Comparison of ENCODE assay signal across 14 cellular contexts in the genomic region with DNA sequence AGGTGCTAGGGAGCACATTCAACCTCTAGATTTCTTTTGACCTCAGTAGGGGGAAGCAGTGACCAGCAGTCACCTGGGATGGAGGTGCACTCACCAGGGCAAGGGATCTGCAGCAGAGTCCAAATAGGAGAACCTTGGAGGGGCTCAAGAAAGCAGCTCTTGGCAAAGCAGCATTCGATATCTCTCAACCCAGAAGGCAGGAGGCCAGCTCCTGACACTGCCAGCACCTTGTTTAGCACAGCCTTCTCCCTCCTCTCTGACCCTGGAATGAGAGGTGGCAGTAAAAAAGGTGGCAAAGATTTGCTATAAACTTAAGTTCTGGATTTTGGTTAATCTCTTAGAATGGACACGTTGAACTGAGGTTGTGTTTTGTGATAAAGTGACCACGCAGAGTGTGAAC.
DNase-seq lines count a peak whose midpoint lies in the region; ATAC-seq, FAIRE-seq and TF ChIP-seq lines count a peak whose summit lies in the region.
"Had no signal": no experiment of that assay in that cellular context is flagged by ENCODE, and none has a peak within 500 bp of the region (broad histone marks: within the 10 kb centered on the region; RNA-seq: fewer than 3 reads in every experiment).

No MANE protein-coding gene starts in this region.

- H4K20me1 ChIP-seq in HepG2 (ENCODE audit: insufficient read depth, low read length), result no peaks in the 10 kb centered on the region

- H3K36me3 Mint-ChIP-seq in CD14-positive monocyte, result no peaks in the 10 kb centered on the region
- H3K36me3 Mint-ChIP-seq: CD4-positive, alpha-beta memory T cell had no signal

- BruUV-seq in HepG2 (replicated peaks; lab: Mats Ljungman, UMichigan), result no TSS peak

- DNase-seq in HepG2 (ENCODE audit: low spot score) (no peak), right lobe of liver (no peak), left ventricle myocardium inferior (peak; percentile 32), psoas muscle (no peak), CD14-positive monocyte (ENCODE audit: low spot score) (no peak)
- DNase-seq in activated CD4-positive, CD25-positive, alpha-beta regulatory T cell treated with anti-CD3 and anti-CD28 coated beads, Interleukin-2, amount 50 U/mL, for 72 hours, result no peak
- DNase-seq: C1 segment of cervical spinal cord; CD4-positive, alpha-beta memory T cell; DMS153; DMS79; GDM1; GOT3; H9 had no signal

- TF ChIP-seq EP300 in HepG2 (IDR thresholded peaks at IDR 0.05; ENCODE audit: low read depth in 2 of 2, low read length in 2 of 2), result no peak
- TF ChIP-seq EP300 in HepG2 (CRISPR knock-in tag; IDR thresholded peaks at IDR 0.05; ENCODE audit: borderline replicate concordance), result no peak

- no peak for FAIRE-seq in HepG2 (lab: Jason Lieb, UNC)

- H3K4me3 ChIP-seq in HepG2 (replicated peaks in 1 of 3; ENCODE audit: insufficient read depth in 1 of 3, low read depth in 2 of 3, low read length in 3 of 3), result no peak overlapping the region
- no peak overlapping the region for H3K4me3 ChIP-seq in right lobe of liver
- H3K4me3 ChIP-seq in left ventricle myocardium inferior, result no peak overlapping the region
- no peak overlapping the region for H3K4me3 ChIP-seq in psoas muscle

- H3K36me3 ChIP-seq in HepG2 (replicated peaks in 1 of 2; ENCODE audit: control insufficient read depth in 1 of 2, insufficient read depth in 2 of 2, low read length in 2 of 2) (no peaks in the 10 kb centered on the region), right lobe of liver (no peaks in the 10 kb centered on the region), left ventricle myocardium inferior (no peaks in the 10 kb centered on the region), psoas muscle (ENCODE audit: insufficient read depth in 1 of 2, low read depth in 1 of 2) (no peaks in the 10 kb centered on the region)

- TF ChIP-seq CTCF in HepG2 (CRISPR knock-in tag; IDR thresholded peaks at IDR 0.05) (0 out of 2 replicates have a peak, but pooled peaks have one; percentile 16), right lobe of liver (IDR thresholded peaks at IDR 0.05) (no peak), left ventricle myocardium inferior (IDR thresholded peaks at IDR 0.05; ENCODE audit: borderline replicate concordance) (no peak), psoas muscle (IDR thresholded peaks at IDR 0.05) (no peak), CD14-positive monocyte (IDR thresholded peaks at IDR 0.05) (no peak)

- H3K4me1 Mint-ChIP-seq in CD14-positive monocyte, result peaks cover 80% of the 10 kb centered on the region
- H3K4me1 Mint-ChIP-seq: B cell had no signal

- intact Hi-C loops in HepG2 (cut with micrococcal nuclease; ENCODE audit: unreplicated experiment) (no loop called here), right lobe of liver (cut with DNase I) (no loop called here), left ventricle myocardium inferior (cut with micrococcal nuclease) (no loop called here), psoas muscle (cut with DNase I) (loop anchor here in 1 of 2 donors (5.0 to 10.0 kb wide), 2 partner anchors 86 to 689 kb away; partner anchors contain the start of gene SLTM), CD14-positive monocyte (cut with micrococcal nuclease) (loop anchor here in 1 of 2 donors (10.0 kb wide), 2 partner anchors 279 to 529 kb away; partner anchors contain the start of gene MINDY2)

- H3K9me3 Mint-ChIP-seq in CD14-positive monocyte, result peaks cover 0 to 3% (median 0%) of the 10 kb centered on the region in 7 donors
- H3K9me3 Mint-ChIP-seq: CD4-positive, alpha-beta memory T cell; H9 had no signal

- H3K27ac Mint-ChIP-seq in CD14-positive monocyte, result peak overlapping the region in 1 of 7 donors; percentile 14
- H3K27ac Mint-ChIP-seq: B cell; CD4-positive, alpha-beta memory T cell had no signal

- WGBS in HepG2 (ENCODE audit: low lambda C conversion rate), result 43% methylated on average over 3 of the region's 3 CpGs
- 76% methylated on average over 3 of the region's 3 CpGs for WGBS in right lobe of liver (ENCODE audit: insufficient coverage, low coverage, low lambda C conversion rate, missing lambda C conversion rate)
- 60 to 75% (median 66%) methylated on average over 3 of the region's 3 CpGs for WGBS in psoas muscle, 3 donors

- no peak overlapping the region for H3K9ac ChIP-seq in HepG2 (ENCODE audit: insufficient read depth, low read depth, low read length)

- no peak for TF ChIP-seq RAD21 in HepG2 (CRISPR knock-in tag; IDR thresholded peaks at IDR 0.05)

- no peak overlapping the region for H3K27ac ChIP-seq in HepG2 (ENCODE audit: extremely low read length, insufficient read depth, low read length)
- H3K27ac ChIP-seq in right lobe of liver, result no peak overlapping the region
- peak overlapping the region; percentile 95 for H3K27ac ChIP-seq in left ventricle myocardium inferior (replicated peaks)
- peak overlapping the region; percentile 81 for H3K27ac ChIP-seq in psoas muscle

- TF ChIP-seq POLR2A in HepG2 (IDR thresholded peaks at IDR 0.05; ENCODE audit: insufficient read depth in 1 of 2, low read depth in 2 of 2, low read length in 2 of 2) (no peak), right lobe of liver (IDR thresholded peaks at IDR 0.05) (no peak)

- in situ Hi-C loops in HepG2 (cut with HindIII; ENCODE audit: extremely low pct_ligation_motif_present, low pct_unique_long_range_greater_than_20kb), result loop anchor here (25.0 kb wide), 1 partner anchor 1241 kb away; no protein-coding TSS in a partner anchor

- POLR2A ChIA-PET in HepG2 (lab: Yijun Ruan, JAX), result no interaction called here

- no peak overlapping the region for H3K4me2 ChIP-seq in HepG2 (ENCODE audit: low read depth, low read length)

- ATAC-seq in HepG2 (no peak), right lobe of liver (no peak), psoas muscle (no peak)

- no peaks in the 10 kb centered on the region for H3K4me1 ChIP-seq in HepG2 (ENCODE audit: insufficient read depth, low read length)
- H3K4me1 ChIP-seq in right lobe of liver, result peaks cover 0 to 14% (median 7%) of the 10 kb centered on the region in 4 donors
- H3K4me1 ChIP-seq in left ventricle myocardium inferior, result peaks cover 62% of the 10 kb centered on the region
- peaks cover 26% of the 10 kb centered on the region for H3K4me1 ChIP-seq in psoas muscle

- no peak overlapping the region for H3K4me3 Mint-ChIP-seq in CD14-positive monocyte
- H3K4me3 Mint-ChIP-seq: B cell; CD4-positive, alpha-beta memory T cell; H9 had no signal

- peaks cover 0 to 4% (median 0%) of the 10 kb centered on the region in 3 donors for H3K27me3 Mint-ChIP-seq in CD14-positive monocyte (ENCODE audit: low read depth in 3 of 3)

- CTCF ChIA-PET in HepG2 (lab: Yijun Ruan, JAX; ENCODE audit: low intra/inter-chr PET ratio, low total read pairs), result no interaction called here

- H3K9me3 ChIP-seq in HepG2 (ENCODE audit: low read length), result no peaks in the 10 kb centered on the region
- no peaks in the 10 kb centered on the region for H3K9me3 ChIP-seq in right lobe of liver
- H3K9me3 ChIP-seq in left ventricle myocardium inferior (replicated peaks), result peaks cover 4% of the 10 kb centered on the region
- no peaks in the 10 kb centered on the region for H3K9me3 ChIP-seq in psoas muscle

- H3K27me3 ChIP-seq in HepG2 (ENCODE audit: control insufficient read depth in 1 of 2, insufficient read depth in 2 of 2, low read length in 2 of 2) (no peaks in the 10 kb centered on the region), right lobe of liver (no peaks in the 10 kb centered on the region), left ventricle myocardium inferior (ENCODE audit: low read depth) (no peaks in the 10 kb centered on the region), psoas muscle (ENCODE audit: insufficient read depth in 3 of 3, low read length in 2 of 3) (no peaks in the 10 kb centered on the region)

- no peak overlapping the region for H2AFZ ChIP-seq in HepG2 (ENCODE audit: low read length)

- H3K79me2 ChIP-seq in HepG2 (ENCODE audit: insufficient read depth, low read length), result no peaks in the 10 kb centered on the region

TF ChIP-seq in HepG2, 621 proteins besides CTCF, POLR2A, EP300 and RAD21:
- TF ChIP-seq, protein P1, sequence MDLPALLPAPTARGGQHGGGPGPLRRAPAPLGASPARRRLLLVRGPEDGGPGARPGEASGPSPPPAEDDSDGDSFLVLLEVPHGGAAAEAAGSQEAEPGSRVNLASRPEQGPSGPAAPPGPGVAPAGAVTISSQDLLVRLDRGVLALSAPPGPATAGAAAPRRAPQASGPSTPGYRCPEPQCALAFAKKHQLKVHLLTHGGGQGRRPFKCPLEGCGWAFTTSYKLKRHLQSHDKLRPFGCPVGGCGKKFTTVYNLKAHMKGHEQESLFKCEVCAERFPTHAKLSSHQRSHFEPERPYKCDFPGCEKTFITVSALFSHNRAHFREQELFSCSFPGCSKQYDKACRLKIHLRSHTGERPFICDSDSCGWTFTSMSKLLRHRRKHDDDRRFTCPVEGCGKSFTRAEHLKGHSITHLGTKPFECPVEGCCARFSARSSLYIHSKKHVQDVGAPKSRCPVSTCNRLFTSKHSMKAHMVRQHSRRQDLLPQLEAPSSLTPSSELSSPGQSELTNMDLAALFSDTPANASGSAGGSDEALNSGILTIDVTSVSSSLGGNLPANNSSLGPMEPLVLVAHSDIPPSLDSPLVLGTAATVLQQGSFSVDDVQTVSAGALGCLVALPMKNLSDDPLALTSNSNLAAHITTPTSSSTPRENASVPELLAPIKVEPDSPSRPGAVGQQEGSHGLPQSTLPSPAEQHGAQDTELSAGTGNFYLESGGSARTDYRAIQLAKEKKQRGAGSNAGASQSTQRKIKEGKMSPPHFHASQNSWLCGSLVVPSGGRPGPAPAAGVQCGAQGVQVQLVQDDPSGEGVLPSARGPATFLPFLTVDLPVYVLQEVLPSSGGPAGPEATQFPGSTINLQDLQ (CRISPR knock-in tag; IDR thresholded peaks at IDR 0.05), result no peak
- TF ChIP-seq STAG1 (CRISPR knock-in tag; IDR thresholded peaks at IDR 0.05), result 0 out of 2 replicates have a peak, but pooled peaks have one; percentile 9

Comparison
In these comparisons a context has a peak if more than half of its experiments do, and no peak if none do; other contexts are left out.
1. H3K27ac ChIP-seq: peak in left ventricle myocardium inferior (single experiment) and psoas muscle (single experiment); none in HepG2 (single experiment) and right lobe of liver (0 of 3).